8 cellular contexts compared by ENCODE assay signal in genomic region chr19:11694533-11695439, GRCh38. TPM values are rescaled to one million over a fixed set of nuclear protein-coding genes. Genes with fewer than 3 reads are reported as not detected.
A peak's percentile ranks its signal among the peaks of the same experiment; 100 is the strongest.
DNase-seq lines count a peak whose midpoint lies in the region; ATAC-seq, FAIRE-seq and TF ChIP-seq lines count a peak whose summit lies in the region.

No MANE protein-coding gene starts in this region.

- H3K4me3 ChIP-seq in A549: no peak overlapping the region
- peak overlapping the region; percentile 77 for H3K4me3 ChIP-seq in NT2/D1 (ENCODE audit: insufficient read length, low read depth)
- peak overlapping the region; percentile 66 to 93 (median 76) for H3K4me3 ChIP-seq in endothelial cell of umbilical vein (replicated peaks in 1 of 3; ENCODE audit: insufficient read depth in 1 of 3, low read depth in 1 of 3, low read length in 3 of 3)

- peak overlapping the region; percentile 99 for H2AFZ ChIP-seq in endothelial cell of umbilical vein (ENCODE audit: low read depth, low read length)

- H3K4me1 ChIP-seq in A549 (no peaks in the 10 kb centered on the region), NT2/D1 (ENCODE audit: insufficient read depth, insufficient read length) (peaks cover 2% of the 10 kb centered on the region), endothelial cell of umbilical vein (ENCODE audit: control insufficient read depth, extremely low read depth, insufficient read depth, low read length) (peaks cover 2% of the 10 kb centered on the region)

- intact Hi-C loops in endothelial cell of umbilical vein (cut with micrococcal nuclease): loop anchor here (2.0 to 5.0 kb wide), 3 partner anchors 44 to 132 kb away; partner anchors contain the start of genes ZNF441 and ZNF823

- no peaks in the 10 kb centered on the region for H3K79me2 ChIP-seq in endothelial cell of umbilical vein (ENCODE audit: control insufficient read depth, insufficient read depth, low read length)

- no peak for FAIRE-seq in A549 (lab: Jason Lieb, UNC)
- FAIRE-seq in endothelial cell of umbilical vein (lab: Jason Lieb, UNC): peak; percentile 94

- TF ChIP-seq CTCF in A549 (IDR thresholded peaks at IDR 0.05) (no peak), endothelial cell of umbilical vein (IDR thresholded peaks at IDR 0.05; ENCODE audit: extremely low read depth in 1 of 2, insufficient read depth in 1 of 2, low read depth in 1 of 2, low read length in 2 of 2) (no peak)

- no TSS peak for BruUV-seq in endothelial cell of umbilical vein (replicated peaks; lab: Mats Ljungman, UMichigan)

- H3K27me3 ChIP-seq in NT2/D1 (ENCODE audit: insufficient read depth, insufficient read length) (no peaks in the 10 kb centered on the region), endothelial cell of umbilical vein (ENCODE audit: control insufficient read depth in 2 of 2, insufficient read depth in 2 of 2, low read length in 2 of 2) (no peaks in the 10 kb centered on the region)

- no peak overlapping the region for H3K27ac ChIP-seq in A549
- peak overlapping the region; percentile 7 for H3K27ac ChIP-seq in endothelial cell of umbilical vein (ENCODE audit: insufficient read depth, low read depth, low read length)

- ATAC-seq in A549 (peak; percentile 40 to 56; a peak in 4 of 6 replicates), GM18907 (IDR thresholded peaks at IDR 0.05; ENCODE audit: unreplicated experiment) (peak; percentile 89)

- TF ChIP-seq RAD21 in A549 (conservative IDR thresholded peaks at IDR 0.05 in 1 of 2, IDR thresholded peaks at IDR 0.05 in 1 of 2): no peak

- no peak for TF ChIP-seq EP300 in A549 (IDR thresholded peaks at IDR 0.05)

- no peaks in the 10 kb centered on the region; the same call in 1 of the 3 replicates for H3K9me3 ChIP-seq in A549
- peaks cover 2% of the 10 kb centered on the region; the same call in 1 of the 2 replicates for H3K9me3 ChIP-seq in NT2/D1 (ENCODE audit: insufficient read depth, low read length)
- no peaks in the 10 kb centered on the region for H3K9me3 ChIP-seq in endothelial cell of umbilical vein (replicated peaks; ENCODE audit: control insufficient read depth, insufficient read depth, low read length)

- H3K4me2 ChIP-seq in A549 (peak overlapping the region; percentile 19; the same call in 1 of the 3 replicates), endothelial cell of umbilical vein (ENCODE audit: insufficient read depth, low read length) (peak overlapping the region; percentile 94)

- no peak for TF ChIP-seq POLR2A in A549 (IDR thresholded peaks at IDR 0.05; ENCODE audit: low read length)
- no peak for TF ChIP-seq POLR2A in endothelial cell of umbilical vein (IDR thresholded peaks at IDR 0.05; ENCODE audit: low read depth, low read length)

- CTCF ChIA-PET in A549 (lab: Yijun Ruan, JAX): no interaction called here
- CTCF ChIA-PET in endothelial cell of umbilical vein (lab: Charles Lee): interaction anchor here (0.6 to 1.1 kb wide), 2 partner anchors 103 to 429 kb away, joined by 3 read pairs; no protein-coding TSS in a partner anchor

- no peaks in the 10 kb centered on the region for H3K9me1 ChIP-seq in endothelial cell of umbilical vein (replicated peaks; ENCODE audit: control insufficient read depth, extremely low read depth, insufficient read depth, low read length)

- DNase-seq in A549 (ENCODE audit: low read depth in 1 of 2, low spot score in 1 of 2): peak in 1 of 2 experiments; percentile 7
- peak; percentile 97 for DNase-seq in HK-2 (ENCODE audit: unreplicated experiment)
- peak; percentile 95 for DNase-seq in NT2/D1 (ENCODE audit: low read depth, low spot score)
- peak; percentile 75 for DNase-seq in activated CD8-positive, alpha-beta memory T cell treated with anti-CD3 and anti-CD28 coated beads, Interleukin-2, amount 50 U/mL, for 4 hours
- peak; percentile 93 for DNase-seq in endothelial cell of umbilical vein (ENCODE audit: low read depth, low spot score)
- DNase-seq in midbrain (lab: John Stamatoyannopoulos, UW): peak; percentile 94
- peak; percentile 66 for DNase-seq in stimulated activated CD8-positive, alpha-beta memory T cell treated with anti-CD3 and anti-CD28 coated beads, Interleukin-15, amount 100 ng/mL, for 24 hours (ENCODE audit: low read depth)

- dilution Hi-C loops in endothelial cell of umbilical vein (cut with MboI; ENCODE audit: extremely low pct_ligation_motif_present, low sequenced_read_pairs): no loop called here

- POLR2A ChIA-PET in A549 (lab: Yijun Ruan, JAX) (no interaction called here), endothelial cell of umbilical vein (lab: Charles Lee) (no interaction called here)

- H4K20me1 ChIP-seq in endothelial cell of umbilical vein (replicated peaks; ENCODE audit: control insufficient read depth, extremely low read depth, insufficient read depth, low read length): no peaks in the 10 kb centered on the region

- 48% methylated on average over 17 of the region's 61 CpGs for WGBS in A549 (ENCODE audit: missing lambda C conversion rate)

- H3K9ac ChIP-seq in NT2/D1 (ENCODE audit: insufficient read length, low read depth): peak overlapping the region; percentile 86
- H3K9ac ChIP-seq in endothelial cell of umbilical vein (replicated peaks; ENCODE audit: extremely low read depth, insufficient read depth, low read length): peak overlapping the region; percentile 47

- H3K36me3 ChIP-seq in NT2/D1 (ENCODE audit: insufficient read depth, insufficient read length, low read length) (peaks cover 3% of the 10 kb centered on the region), endothelial cell of umbilical vein (ENCODE audit: control insufficient read depth in 2 of 2, extremely low read depth in 1 of 2, insufficient read depth in 2 of 2, low read length in 2 of 2) (no peaks in the 10 kb centered on the region)

TF ChIP-seq in A549, 52 proteins besides CTCF, POLR2A, EP300 and RAD21:
- no peak for TF ChIP-seq HOXA7 (CRISPR knock-in tag; IDR thresholded peaks at IDR 0.05)

TF ChIP-seq in endothelial cell of umbilical vein, 7 proteins besides CTCF, POLR2A, EP300 and RAD21:
- TF ChIP-seq MAX (IDR thresholded peaks at IDR 0.05; ENCODE audit: insufficient read depth, insufficient read length) (no peak), FOS (IDR thresholded peaks at IDR 0.05; ENCODE audit: borderline replicate concordance, insufficient read depth, low read length) (no peak), MYC (IDR thresholded peaks at IDR 0.05; ENCODE audit: low read depth, low read length) (no peak), EZH2 (IDR thresholded peaks at IDR 0.05; ENCODE audit: borderline replicate concordance, low read depth, low read length, severe bottlenecking) (no peak), GATA2 (IDR thresholded peaks at IDR 0.05; ENCODE audit: insufficient read depth, insufficient read length, low read depth, low read length) (no peak), JUN (IDR thresholded peaks at IDR 0.05; ENCODE audit: borderline replicate concordance, insufficient read depth, insufficient read length, low read depth) (no peak), POLR2AphosphoS5 (IDR thresholded peaks at IDR 0.05; ENCODE audit: insufficient read depth, low read depth, low read length) (no peak)

RNA-seq across cellular contexts. Expression of gene ZNF823, which starts 44.0 kb away (rescaled TPM):
- 3.7 and 3.9 TPM in 2 replicates for polyA plus RNA-seq in A549 (2011; rRNA removed)
- polyA plus RNA-seq in A549 (2012; cell fraction: cytosol; rRNA removed): 0.74 and 1.0 TPM in 2 replicates
- polyA plus RNA-seq in A549 (2012; cell fraction: nucleus; rRNA removed): 0.83 and 1.0 TPM in 2 replicates
- polyA plus RNA-seq in A549 (2017; fragmentation: RNase III; extraction: RNeasy Plus Mini Kit Qiagen cat#74134 plus additional on column Dnase treatment): 2.4 to 2.9 TPM (median 2.7 TPM) in 3 replicates
- polyA minus RNA-seq in A549 (2011; rRNA and poly(A)+ RNA removed): 3.4 and 4.1 TPM in 2 replicates
- total RNA-seq in endothelial cell of umbilical vein: 3.8 and 4.4 TPM in 2 replicates
- polyA plus RNA-seq in endothelial cell of umbilical vein: 1.1 and 1.4 TPM in 2 replicates
- 2.3 and 2.6 TPM in 2 replicates for polyA plus RNA-seq in endothelial cell of umbilical vein (2011; cell fraction: cytosol; rRNA removed)
- 5.3 and 6.1 TPM in 2 replicates for polyA plus RNA-seq in endothelial cell of umbilical vein (2011; cell fraction: nucleus; rRNA removed)
- polyA plus RNA-seq in endothelial cell of umbilical vein (2012): 3.7 and 4.2 TPM in 2 replicates
- 3.3 and 6.6 TPM in 2 replicates for polyA minus RNA-seq in endothelial cell of umbilical vein
- polyA minus RNA-seq in endothelial cell of umbilical vein (2011; cell fraction: cytosol; rRNA and poly(A)+ RNA removed): 1.6 TPM
- polyA minus RNA-seq in endothelial cell of umbilical vein (2011; cell fraction: nucleus; rRNA and poly(A)+ RNA removed): 3.8 TPM in 2 replicates
